ENCODE assay signal across 8 cellular contexts in the genomic region with DNA sequence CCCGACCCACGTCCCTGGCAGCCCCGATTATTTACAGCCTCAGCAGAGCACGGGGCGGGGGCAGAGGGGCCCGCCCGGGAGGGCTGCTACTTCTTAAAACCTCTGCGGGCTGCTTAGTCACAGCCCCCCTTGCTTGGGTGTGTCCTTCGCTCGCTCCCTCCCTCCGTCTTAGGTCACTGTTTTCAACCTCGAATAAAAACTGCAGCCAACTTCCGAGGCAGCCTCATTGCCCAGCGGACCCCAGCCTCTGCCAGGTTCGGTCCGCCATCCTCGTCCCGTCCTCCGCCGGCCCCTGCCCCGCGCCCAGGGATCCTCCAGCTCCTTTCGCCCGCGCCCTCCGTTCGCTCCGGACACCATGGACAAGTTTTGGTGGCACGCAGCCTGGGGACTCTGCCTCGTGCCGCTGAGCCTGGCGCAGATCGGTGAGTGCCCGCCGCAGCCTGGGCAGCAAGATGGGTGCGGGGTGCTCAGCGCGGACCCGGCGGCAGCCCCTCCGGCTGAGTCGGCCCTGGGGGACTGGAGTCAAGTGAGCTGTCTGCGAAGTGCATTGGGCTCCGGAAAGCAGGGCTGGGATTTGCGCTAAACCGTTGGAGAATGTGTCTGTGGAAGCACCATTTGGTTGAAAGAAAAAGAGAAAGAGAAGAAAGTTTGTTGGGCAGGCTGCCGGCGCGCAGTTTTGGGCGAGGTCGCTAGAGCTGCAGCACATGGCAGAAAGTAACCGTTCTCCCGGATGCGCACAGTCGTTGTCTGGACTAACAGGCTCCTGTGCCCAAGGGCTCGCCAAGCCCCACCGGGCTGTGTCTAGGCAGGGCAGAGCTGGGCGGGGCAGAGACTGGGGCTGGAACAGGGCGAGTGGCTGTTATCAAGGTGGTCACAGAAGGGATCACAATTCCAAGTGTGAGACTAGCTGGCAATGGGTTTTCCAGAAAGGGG. TPM values are rescaled to one million over a fixed set of nuclear protein-coding genes. Genes with fewer than 3 reads are reported as not detected.
DNase-seq lines count a peak whose midpoint lies in the region; ATAC-seq and TF ChIP-seq lines count a peak whose summit lies in the region.

CD44 (plus strand) TSS at position 223 of the 933 bp plus-strand sequence; CDS start at position 356, 133 bp downstream.

- DNase-seq in CD8-positive, alpha-beta memory T cell, result peak; percentile 73 to 94 (median 83)
- DNase-seq in LoVo (ENCODE audit: low spot score) (peak; percentile 62), choroid plexus epithelial cell (ENCODE audit: low read depth) (peak; percentile 58), left lung (peak; percentile 87 to 91), NCI-H2196 treated with DMSO at 0.1 percent for 48 hours (lab: John Stamatoyannopoulos, UW; ENCODE audit: unreplicated experiment) (no peak)
- DNase-seq in activated CD4-positive, alpha-beta T cell treated with anti-CD3 and anti-CD28 coated beads for 1 hour, result peak; percentile 77
- peak; percentile 81 for DNase-seq in stimulated activated CD4-positive, alpha-beta T cell treated with anti-CD3 and anti-CD28 coated beads, Interleukin-4, amount 100 ng/mL, for 1 hour

- intact Hi-C loops in left lung (cut with DNase I), result no loop called here

- H3K4me1 Mint-ChIP-seq in CD8-positive, alpha-beta memory T cell, result peaks cover 45 to 56% (median 54%) of the 10 kb centered on the region in 3 donors

- no peaks in the 10 kb centered on the region for H3K9me3 Mint-ChIP-seq in CD8-positive, alpha-beta memory T cell

- ATAC-seq in GM21367 (IDR thresholded peaks at IDR 0.05; ENCODE audit: unreplicated experiment) (peak; percentile 28), left lung (peak; percentile 85)

- peak within 1 kb of the TSS; percentile 95 for H3K27ac ChIP-seq in CD8-positive, alpha-beta memory T cell (ENCODE audit: low read depth, low read length)
- peak within 1 kb of the TSS; percentile 94 to 96 for H3K27ac ChIP-seq in left lung

- peaks cover 0 to 46% (median 7%) of the 10 kb centered on the region in 3 donors for H3K36me3 Mint-ChIP-seq in CD8-positive, alpha-beta memory T cell

- no peaks in the 10 kb centered on the region for H3K27me3 ChIP-seq in CD8-positive, alpha-beta memory T cell (ENCODE audit: insufficient read depth, low read length, poor library complexity, severe bottlenecking)
- H3K27me3 ChIP-seq in left lung, result no peaks in the 10 kb centered on the region

- H3K4me1 ChIP-seq in CD8-positive, alpha-beta memory T cell (ENCODE audit: insufficient read depth, low read length), result peaks cover 41% of the 10 kb centered on the region
- peaks cover 16 to 54% of the 10 kb centered on the region in 2 donors for H3K4me1 ChIP-seq in left lung

- CTCF ChIA-PET in CD8-positive, alpha-beta memory T cell (lab: Charles Lee), result interaction anchor here (0.8 to 3.5 kb wide), 16 partner anchors 9 to 139 kb away, joined by 3 to 14 read pairs (median 4); no protein-coding TSS in a partner anchor

- no peaks in the 10 kb centered on the region for H3K9me3 ChIP-seq in CD8-positive, alpha-beta memory T cell (ENCODE audit: low read length)
- H3K9me3 ChIP-seq in left lung, result no peaks in the 10 kb centered on the region

- H3K27me3 Mint-ChIP-seq in CD8-positive, alpha-beta memory T cell, result peaks cover 0 to 2% of the 10 kb centered on the region in 2 donors

- TF ChIP-seq CTCF in choroid plexus epithelial cell (conservative IDR thresholded peaks at IDR 0.05; ENCODE audit: low read depth, low read length), result no peak
- TF ChIP-seq CTCF in left lung (IDR thresholded peaks at IDR 0.05), result no peak

- H3K27ac Mint-ChIP-seq in CD8-positive, alpha-beta memory T cell, result peak within 1 kb of the TSS; percentile 96 to 100 (median 97)

- H3K36me3 ChIP-seq in CD8-positive, alpha-beta memory T cell (ENCODE audit: insufficient read depth, low read length), result no peaks in the 10 kb centered on the region
- H3K36me3 ChIP-seq in left lung, result peaks cover 0 to 5% of the 10 kb centered on the region in 2 donors

- peak within 1 kb of the TSS; percentile 91 to 97 (median 95) for H3K4me3 Mint-ChIP-seq in CD8-positive, alpha-beta memory T cell

- POLR2A ChIA-PET in CD8-positive, alpha-beta memory T cell (lab: Charles Lee), result interaction anchor here (0.5 to 3.0 kb wide), 16 partner anchors 11 to 211 kb away, joined by 3 to 26 read pairs (median 4); no protein-coding TSS in a partner anchor

- H3K4me3 ChIP-seq in CD8-positive, alpha-beta memory T cell (ENCODE audit: low read length), result peak within 1 kb of the TSS; percentile 82
- peak within 1 kb of the TSS; percentile 93 for H3K4me3 ChIP-seq in choroid plexus epithelial cell (ENCODE audit: low read depth, low read length)
- H3K4me3 ChIP-seq in left lung, result peak within 1 kb of the TSS; percentile 77 to 85

RNA-seq across cellular contexts. Expression of gene CD44, which starts in this region (rescaled TPM):
- 100 to 1,000 TPM; 510 to 534 TPM for total RNA-seq in CD8-positive, alpha-beta memory T cell
- polyA plus RNA-seq in CD8-positive, alpha-beta memory T cell, result 338 TPM
- 100 to 1,000 TPM; 479 to 693 TPM for total RNA-seq in left lung
